In genomic region chr11:117315285-117316196, GRCh38 we compare ENCODE assay signal across 8 cellular contexts. TPM values are rescaled to one million over a fixed set of nuclear protein-coding genes. Genes with fewer than 3 reads are reported as not detected.
A peak's percentile ranks its signal among the peaks of the same experiment; 100 is the strongest.
DNase-seq lines count a peak whose midpoint lies in the region; ATAC-seq, FAIRE-seq and TF ChIP-seq lines count a peak whose summit lies in the region.

No MANE protein-coding gene starts in this region.

- TF ChIP-seq CTCF in WTC11 (IDR thresholded peaks at IDR 0.05) (no peak), esophagus squamous epithelium (IDR thresholded peaks at IDR 0.05) (no peak)

- no peak for FAIRE-seq in H54 (lab: Jason Lieb, UNC)

- peaks cover 17% of the 10 kb centered on the region for H3K4me1 Mint-ChIP-seq in WTC11

- no peaks in the 10 kb centered on the region for H3K9me3 ChIP-seq in esophagus squamous epithelium
- no peaks in the 10 kb centered on the region for H3K9me3 ChIP-seq in neuron (ENCODE audit: low read length)

- H3K9me3 Mint-ChIP-seq in WTC11 = no peaks in the 10 kb centered on the region

- H3K4me1 ChIP-seq in esophagus squamous epithelium (peaks cover 13 to 40% (median 18%) of the 10 kb centered on the region in 3 donors), neuron (ENCODE audit: insufficient read depth, low read length) (peaks cover 19% of the 10 kb centered on the region)

- peak overlapping the region; percentile 46 for H2AFZ ChIP-seq in neuron (ENCODE audit: low read depth, low read length)

- H3K4me3 Mint-ChIP-seq in WTC11 = peak overlapping the region; percentile 71

- ATAC-seq in WTC11 (peak; percentile 44), GM21526 (IDR thresholded peaks at IDR 0.05; ENCODE audit: low FRiP score, unreplicated experiment) (no peak), HG03439 (IDR thresholded peaks at IDR 0.05; ENCODE audit: unreplicated experiment) (no peak), HG03108 (IDR thresholded peaks at IDR 0.05; ENCODE audit: unreplicated experiment) (no peak)

- H3K36me3 ChIP-seq in esophagus squamous epithelium (no peaks in the 10 kb centered on the region), neuron (ENCODE audit: insufficient read depth, low read length) (no peaks in the 10 kb centered on the region)

- H3K27ac ChIP-seq in esophagus squamous epithelium = peak overlapping the region; percentile 55 to 78 (median 68)

- POLR2A ChIA-PET in WTC11 (lab: Charles Lee) = interaction anchor here (1.2 kb wide), 1 partner anchor 12 kb away, joined by 3 read pairs; the partner anchor contains the start of gene CEP164

- intact Hi-C loops in esophagus squamous epithelium (cut with DNase I) = no loop called here

- peak; percentile 18 for DNase-seq in H54 (ENCODE audit: insufficient read length, low spot score)
- DNase-seq in WTC11 (ENCODE audit: low spot score) = no peak
- DNase-seq in esophagus squamous epithelium (lab: John Stamatoyannopoulos, UW) = no peak
- DNase-seq in effector CD4-positive, alpha-beta T cell = no peak

- no peak overlapping the region for H3K27ac Mint-ChIP-seq in WTC11

- peak overlapping the region; percentile 66 to 90 (median 85) for H3K4me3 ChIP-seq in esophagus squamous epithelium
- H3K4me3 ChIP-seq in neuron (ENCODE audit: low read length) = peak overlapping the region; percentile 50

- CTCF ChIA-PET in WTC11 (lab: Charles Lee) = interaction anchor here (0.6 to 2.3 kb wide), 9 partner anchors 9 to 135 kb away, joined by 3 to 14 read pairs (median 4); partner anchors contain the start of genes CEP164, PCSK7 and TAGLN

- peaks cover 2% of the 10 kb centered on the region for H3K27me3 Mint-ChIP-seq in WTC11 (ENCODE audit: low read depth)

- TF ChIP-seq POLR2A in H54 (IDR thresholded peaks at IDR 0.05; ENCODE audit: low read depth, low read length) (no peak), esophagus squamous epithelium (IDR thresholded peaks at IDR 0.05) (no peak)

- WGBS in esophagus squamous epithelium, 2 donors = 2 to 8% methylated on average over 2 to 14 of the region's 62 CpGs

- H3K27me3 ChIP-seq in esophagus squamous epithelium (no peaks in the 10 kb centered on the region), neuron (ENCODE audit: insufficient read depth, low read length) (no peaks in the 10 kb centered on the region)

- no peaks in the 10 kb centered on the region for H3K36me3 Mint-ChIP-seq in WTC11

TF ChIP-seq in WTC11, 78 proteins besides CTCF, POLR2A, EP300 and RAD21:
- TF ChIP-seq USF1 (CRISPR knock-in tag; IDR thresholded peaks at IDR 0.05) = peak; percentile 64
- peak; percentile 74 for TF ChIP-seq USF2 (CRISPR knock-in tag; IDR thresholded peaks at IDR 0.05)
- TF ChIP-seq GTF2I (CRISPR knock-in tag; conservative IDR thresholded peaks at IDR 0.05) = no peak
- no peak for TF ChIP-seq AR (CRISPR knock-in tag; IDR thresholded peaks at IDR 0.05)
- no peak for TF ChIP-seq PREB (CRISPR knock-in tag; IDR thresholded peaks at IDR 0.05; ENCODE audit: borderline replicate concordance)
- TF ChIP-seq ZNF423 (CRISPR knock-in tag; IDR thresholded peaks at IDR 0.05) = peak; percentile 55
- TF ChIP-seq ZNF121 (CRISPR knock-in tag; IDR thresholded peaks at IDR 0.05) = no peak
- no peak for TF ChIP-seq NR3C1 (CRISPR knock-in tag; conservative IDR thresholded peaks at IDR 0.05; ENCODE audit: low read depth)

RNA-seq across cellular contexts. Expression of gene BACE1, which starts 0.5 kb away (rescaled TPM):
- total RNA-seq in WTC11 (2021) (8.5 to 9.2 TPM (median 8.7 TPM) in 3 replicates), esophagus squamous epithelium (10 to 100 TPM in 3 of 4 donors, 1 to 10 TPM in 1; 7.0 to 16.9 (median 13.9) TPM)

RNA-seq across cellular contexts. Expression of gene CEP164, which starts 12.1 kb away (rescaled TPM):
- 21.0 to 23.5 TPM (median 21.8 TPM) in 3 replicates for total RNA-seq in WTC11 (2021)
- 10 to 100 TPM in 2 of 4 donors, 1 to 10 TPM in 2; 7.3 to 20.0 (median 13.0) TPM for total RNA-seq in esophagus squamous epithelium

RNA-seq across cellular contexts. Expression of gene BACE1-AS, which starts 24.4 kb away (rescaled TPM):
- total RNA-seq in WTC11 (2021) (12.2 to 15.7 TPM (median 13.8 TPM) in 3 replicates), esophagus squamous epithelium (1 to 10 TPM; 2.0 to 5.7 (median 3.6) TPM)
